8 cellular contexts compared by ENCODE assay signal in the genomic region with DNA sequence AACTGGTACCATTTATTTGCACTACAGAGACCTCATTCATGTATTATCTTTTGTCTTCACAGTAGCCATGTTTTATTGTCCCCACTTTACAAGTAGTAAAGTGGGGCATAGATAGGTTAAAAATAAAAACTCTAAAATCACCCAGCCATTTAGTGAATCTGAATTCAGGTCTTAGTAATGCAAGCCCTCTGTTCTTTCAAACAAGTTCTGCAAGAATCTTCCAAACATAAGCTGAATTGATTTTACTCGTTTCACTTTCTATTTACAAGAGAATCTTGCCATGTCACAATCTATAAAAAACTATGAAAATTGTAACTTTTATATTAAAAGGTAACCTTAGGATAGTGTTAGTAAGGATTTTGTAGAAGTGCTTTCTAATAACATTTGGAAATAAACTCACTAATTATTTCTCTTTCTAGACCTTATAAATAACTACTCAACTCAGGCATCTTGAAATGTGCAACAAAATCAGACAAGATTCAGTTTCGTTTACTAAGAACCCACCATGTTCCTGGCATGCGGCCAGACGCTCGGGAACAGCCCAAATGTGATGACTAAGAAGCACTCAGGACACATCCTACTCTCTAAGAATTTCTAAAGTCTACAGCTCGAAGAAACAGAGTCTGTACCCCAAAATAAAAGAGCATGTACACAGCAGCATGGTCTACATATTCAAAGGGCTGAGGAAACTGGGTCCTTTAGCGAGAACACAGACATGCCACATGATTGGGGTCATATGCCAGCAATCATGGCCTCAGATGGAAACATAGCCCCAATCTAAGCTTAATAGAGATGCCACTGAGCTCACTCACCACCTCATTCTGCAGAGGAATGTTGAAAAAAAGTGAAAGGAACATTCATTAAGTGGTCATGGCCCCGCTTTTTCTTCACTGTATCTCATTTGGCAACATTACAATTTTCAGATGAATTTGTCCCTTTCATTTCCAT.
A peak's percentile ranks its signal among the peaks of the same experiment; 100 is the strongest.
DNase-seq lines count a peak whose midpoint lies in the region; ATAC-seq and TF ChIP-seq lines count a peak whose summit lies in the region.

No MANE protein-coding gene starts in this region.

- ATAC-seq in GM19452 (IDR thresholded peaks at IDR 0.05; ENCODE audit: unreplicated experiment) = peak; percentile 92
- ATAC-seq in HG03469 (IDR thresholded peaks at IDR 0.05; ENCODE audit: unreplicated experiment) = peak; percentile 93

- H3K9ac ChIP-seq in colonic mucosa (ENCODE audit: low read depth in 2 of 2, low read length in 2 of 2) = no peak overlapping the region

- H3K9me3 Mint-ChIP-seq in activated CD4-positive, alpha-beta T cell treated with anti-CD3 and anti-CD28 coated beads, Interleukin-2, amount 10 ng/mL, durations not matched to agents 24 days and 14 days = peaks cover 20% of the 10 kb centered on the region

- H3K9me3 ChIP-seq in colonic mucosa = no peaks in the 10 kb centered on the region

- peak overlapping the region; percentile 65 for H3K4me3 Mint-ChIP-seq in activated CD4-positive, alpha-beta T cell treated with anti-CD3 and anti-CD28 coated beads, Interleukin-2, amount 10 ng/mL, durations not matched to agents 24 days and 14 days

- no peak overlapping the region for H3K27ac ChIP-seq in colonic mucosa

- no peak overlapping the region for H3K4me3 ChIP-seq in colonic mucosa

- peaks cover 8% of the 10 kb centered on the region for H3K27me3 Mint-ChIP-seq in activated CD4-positive, alpha-beta T cell treated with anti-CD3 and anti-CD28 coated beads, Interleukin-2, amount 10 ng/mL, durations not matched to agents 24 days and 14 days

- H3K36me3 ChIP-seq in colonic mucosa = no peaks in the 10 kb centered on the region

- intact Hi-C loops in activated CD4-positive, alpha-beta T cell treated with anti-CD3 and anti-CD28 coated beads, Interleukin-2, amount 10 ng/mL, durations not matched to agents 24 days and 14 days (cut with micrococcal nuclease) = loop anchor here (1.0 kb wide), 1 partner anchor 36 kb away; no protein-coding TSS in a partner anchor
- intact Hi-C loops in colonic mucosa (cut with DNase I) = no loop called here

- peaks cover 5% of the 10 kb centered on the region for H3K36me3 Mint-ChIP-seq in activated CD4-positive, alpha-beta T cell treated with anti-CD3 and anti-CD28 coated beads, Interleukin-2, amount 10 ng/mL, durations not matched to agents 24 days and 14 days (ENCODE audit: low read depth)

- no peaks in the 10 kb centered on the region for H3K4me1 ChIP-seq in colonic mucosa

- TF ChIP-seq CTCF in colonic mucosa (IDR thresholded peaks at IDR 0.05) = no peak

- DNase-seq in AG20443 (ENCODE audit: low spot score) = peak; percentile 54
- DNase-seq in activated CD4-positive, alpha-beta T cell treated with anti-CD3 and anti-CD28 coated beads, Interleukin-2, amount 10 ng/mL, durations not matched to agents 24 days and 14 days = peak; percentile 92
- DNase-seq in colonic mucosa = peak; percentile 36
- DNase-seq in stimulated activated CD4-positive, alpha-beta T cell treated with anti-CD3 and anti-CD28 coated beads, Interleukin-15, amount 100 ng/mL, for 24 hours = peak; percentile 91
- DNase-seq in cerebellar nuclear complex (lab: John Stamatoyannopoulos, UW) = no peak
- no peak for DNase-seq in NCI-H146 treated with DMSO at 0.1 percent for 48 hours (lab: John Stamatoyannopoulos, UW; ENCODE audit: unreplicated experiment)

- H3K4me1 Mint-ChIP-seq in activated CD4-positive, alpha-beta T cell treated with anti-CD3 and anti-CD28 coated beads, Interleukin-2, amount 10 ng/mL, durations not matched to agents 24 days and 14 days = peaks cover 18% of the 10 kb centered on the region

- peak overlapping the region; percentile 70 for H3K27ac Mint-ChIP-seq in activated CD4-positive, alpha-beta T cell treated with anti-CD3 and anti-CD28 coated beads, Interleukin-2, amount 10 ng/mL, durations not matched to agents 24 days and 14 days

- no peaks in the 10 kb centered on the region for H3K27me3 ChIP-seq in colonic mucosa

Comparison
In these comparisons a context has a peak if more than half of its experiments do, and no peak if none do; other contexts are left out.
1. DNase-seq: peak in AG20443 (single experiment), activated CD4-positive, alpha-beta T cell treated with anti-CD3 and anti-CD28 coated beads, Interleukin-2, amount 10 ng/mL, durations not matched to agents 24 days and 14 days (single experiment), colonic mucosa (single experiment) and stimulated activated CD4-positive, alpha-beta T cell treated with anti-CD3 and anti-CD28 coated beads, Interleukin-15, amount 100 ng/mL, for 24 hours (single experiment); none in cerebellar nuclear complex (0 of 2) and NCI-H146 treated with DMSO at 0.1 percent for 48 hours (single experiment).